ENCODE assay signal across 21 cellular contexts in genomic region chr10:7971949-7972348, GRCh38.
"Had no signal": no experiment of that assay in that cellular context is flagged by ENCODE, and none has a peak within 500 bp of the region (broad histone marks: within the 10 kb centered on the region; RNA-seq: fewer than 3 reads in every experiment).

No MANE protein-coding gene starts in this region.

- H3K9me3 Mint-ChIP-seq: immature natural killer cell; naive thymus-derived CD8-positive, alpha-beta T cell had no signal

- H3K4me1 ChIP-seq: colonic mucosa, lower lobe of right lung, right atrium auricular region, sigmoid colon, stomach, transverse colon had no signal

- ATAC-seq: foreskin keratinocyte; left cardiac atrium; lower lobe of right lung; naive thymus-derived CD8-positive, alpha-beta T cell had no signal

- H3K27me3 ChIP-seq: colonic mucosa, dorsolateral prefrontal cortex, foreskin keratinocyte, neutrophil, right atrium auricular region, sigmoid colon, stomach, transverse colon had no signal

- H3K9me3 ChIP-seq: colonic mucosa, left ventricle myocardium inferior, lower lobe of right lung, neutrophil, right atrium auricular region, sigmoid colon, stomach, thoracic aorta, transverse colon had no signal

- FAIRE-seq: keratinocyte had no signal

- H3K4me3 ChIP-seq: colonic mucosa, dorsolateral prefrontal cortex, left ventricle myocardium inferior, lower lobe of right lung, right atrium auricular region, sigmoid colon, skin epidermis, stomach, thoracic aorta, transverse colon had no signal

- H3K4me3 Mint-ChIP-seq: immature natural killer cell; naive thymus-derived CD8-positive, alpha-beta T cell had no signal

- H3K36me3 ChIP-seq: colonic mucosa, left ventricle myocardium inferior, lower lobe of right lung, neutrophil, right atrium auricular region, sigmoid colon, thoracic aorta, transverse colon had no signal

- DNase-seq: colonic mucosa; dorsolateral prefrontal cortex; effector CD8-positive, alpha-beta T cell; erythroblast; foreskin keratinocyte; immature natural killer cell; left cardiac atrium; left ventricle myocardium inferior; lower lobe of right lung; mesendoderm; naive thymus-derived CD8-positive, alpha-beta T cell; sigmoid colon; stimulated activated naive CD4-positive, alpha-beta T cell; stomach; substantia nigra; transverse colon had no signal

- H3K27me3 Mint-ChIP-seq: naive thymus-derived CD8-positive, alpha-beta T cell had no signal

- H3K27ac ChIP-seq: colonic mucosa, dorsolateral prefrontal cortex, foreskin keratinocyte, left ventricle myocardium inferior, lower lobe of right lung, neutrophil, right atrium auricular region, sigmoid colon, skin epidermis, stomach, thoracic aorta, transverse colon had no signal

- H3K27ac Mint-ChIP-seq: immature natural killer cell; naive thymus-derived CD8-positive, alpha-beta T cell had no signal
